17 cellular contexts compared by ENCODE assay signal in genomic region chr19:19049406-19049805, GRCh38.
"Had no signal": no experiment of that assay in that cellular context is flagged by ENCODE, and none has a peak within 500 bp of the region (broad histone marks: within the 10 kb centered on the region; RNA-seq: fewer than 3 reads in every experiment).

No MANE protein-coding gene starts in this region.

- H3K27ac ChIP-seq: dorsolateral prefrontal cortex, heart left ventricle, suprapubic skin had no signal

- H3K9me3 ChIP-seq: heart left ventricle, suprapubic skin had no signal

- H3K4me3 Mint-ChIP-seq: activated naive CD8-positive, alpha-beta T cell treated with anti-CD3 and anti-CD28 coated beads for 36 hours; nephron; T-helper 17 cell; type B pancreatic cell had no signal

- H3K4me1 ChIP-seq: suprapubic skin had no signal

- H3K27me3 Mint-ChIP-seq: activated naive CD8-positive, alpha-beta T cell treated with anti-CD3 and anti-CD28 coated beads for 36 hours; T-helper 17 cell; type B pancreatic cell had no signal

- DNase-seq: activated CD4-positive, CD25-positive, alpha-beta regulatory T cell; activated gamma-delta T cell treated with Interleukin-2 at 50 U/mL for 16 hours; activated naive CD8-positive, alpha-beta T cell treated with anti-CD3 and anti-CD28 coated beads for 36 hours; activated T-cell treated with anti-CD3 and anti-CD28 coated beads, Interleukin-2, amount 50 U/mL, for 48 hours; anterior cingulate cortex; dorsolateral prefrontal cortex; heart left ventricle; islet precursor cell; mammary epithelial cell; stimulated activated CD4-positive, alpha-beta T cell treated with anti-CD3 and anti-CD28 coated beads, Interleukin-2, amount 100 ng/mL, for 48 hours; stimulated activated naive CD8-positive, alpha-beta T cell treated with anti-CD3 and anti-CD28 coated beads, Interleukin-15, Interleukin-2, amounts not matched to agents 100 U/mL and 50 U/mL, for 24 hours; T-helper 17 cell had no signal

- ATAC-seq: heart left ventricle; left lobe of liver; sciatic nerve; stimulated activated naive CD8-positive, alpha-beta T cell treated with anti-CD3 and anti-CD28 coated beads, Interleukin-15, Interleukin-2, amounts not matched to agents 100 U/mL and 50 U/mL, for 24 hours; T-helper 17 cell had no signal

- H3K4me3 ChIP-seq: dorsolateral prefrontal cortex, heart left ventricle, suprapubic skin had no signal

- H3K27ac Mint-ChIP-seq: activated naive CD8-positive, alpha-beta T cell treated with anti-CD3 and anti-CD28 coated beads for 36 hours; nephron; T-helper 17 cell; type B pancreatic cell had no signal

- H3K9me3 Mint-ChIP-seq: activated naive CD8-positive, alpha-beta T cell treated with anti-CD3 and anti-CD28 coated beads for 36 hours; nephron; type B pancreatic cell had no signal

- H3K27me3 ChIP-seq: dorsolateral prefrontal cortex, heart left ventricle, suprapubic skin had no signal

- H3K4me1 Mint-ChIP-seq: activated naive CD8-positive, alpha-beta T cell treated with anti-CD3 and anti-CD28 coated beads for 36 hours; nephron; T-helper 17 cell had no signal
